9 cellular contexts compared by ENCODE assay signal in genomic region chr6:27591660-27592059, GRCh38.
A peak's percentile ranks its signal among the peaks of the same experiment; 100 is the strongest.
DNase-seq lines count a peak whose midpoint lies in the region; ATAC-seq and TF ChIP-seq lines count a peak whose summit lies in the region.
"Had no signal": no experiment of that assay in that cellular context is flagged by ENCODE, and none has a peak within 500 bp of the region (broad histone marks: within the 10 kb centered on the region; RNA-seq: fewer than 3 reads in every experiment).

No MANE protein-coding gene starts in this region.

- no peaks in the 10 kb centered on the region for H3K36me3 ChIP-seq in breast epithelium
- no peaks in the 10 kb centered on the region for H3K36me3 ChIP-seq in endodermal cell (ENCODE audit: control insufficient read depth, insufficient read depth, low read length)

- H3K27me3 ChIP-seq in breast epithelium (peaks cover 0 to 80% of the 10 kb centered on the region in 2 donors), endodermal cell (ENCODE audit: control insufficient read depth, insufficient read depth, low read length, poor library complexity, severe bottlenecking) (peaks cover 15% of the 10 kb centered on the region)

- WGBS in endodermal cell (ENCODE audit: insufficient coverage in 1 of 2, insufficient read length in 1 of 2), 2 experiments = 22 to 37% methylated on average over 3 to 8 of the region's 8 CpGs

- H3K27ac Mint-ChIP-seq in MCF 10A (ENCODE audit: low read depth, unreplicated experiment) (no peak overlapping the region), endodermal cell (no peak overlapping the region)

- intact Hi-C loops in MCF 10A (cut with micrococcal nuclease) = loop anchor here (1.0 to 5.0 kb wide), 3 partner anchors 8 to 161 kb away; no protein-coding TSS in a partner anchor
- intact Hi-C loops in breast epithelium (cut with DNase I; ENCODE audit: low total_unique reads) = no loop called here
- intact Hi-C loops in left ventricle myocardium superior (cut with micrococcal nuclease) = no loop called here

- no peak overlapping the region for H3K4me3 ChIP-seq in breast epithelium
- H3K4me3 ChIP-seq in endodermal cell (ENCODE audit: low read length) = peak overlapping the region; percentile 90

- H3K9me3 ChIP-seq in breast epithelium = no peaks in the 10 kb centered on the region
- H3K9me3 ChIP-seq in endodermal cell (ENCODE audit: control insufficient read depth, low read length) = no peaks in the 10 kb centered on the region

- CTCF ChIA-PET in MCF 10A (lab: Yijun Ruan, JAX) = interaction anchor here (1.1 to 1.7 kb wide), 3 partner anchors 18 to 73 kb away, joined by 3 to 14 read pairs (median 7); no protein-coding TSS in a partner anchor

- TF ChIP-seq POLR2A in breast epithelium (IDR thresholded peaks at IDR 0.05) = no peak

- ATAC-seq in HG02852 (IDR thresholded peaks at IDR 0.05; ENCODE audit: unreplicated experiment) (no peak), left ventricle myocardium superior (no peak)

- H3K4me3 Mint-ChIP-seq in MCF 10A (ENCODE audit: unreplicated experiment) (no peak overlapping the region), endodermal cell (no peak overlapping the region)

- DNase-seq in MCF 10A (ENCODE audit: unreplicated experiment) (peak; percentile 44), breast epithelium (ENCODE audit: low spot score in 2 of 2) (no peak), NCI-H446 treated with DMSO at 0.1 percent for 48 hours (lab: John Stamatoyannopoulos, UW) (peak; percentile 34), endodermal cell (peak; percentile 81), left ventricle myocardium superior (no peak)
- peak; percentile 44 for DNase-seq in stimulated activated CD8-positive, alpha-beta memory T cell treated with anti-CD3 and anti-CD28 coated beads, Interleukin-4, amount 100 ng/mL, for 48 hours
- no peak for DNase-seq in activated effector memory CD4-positive, alpha-beta T cell treated with anti-CD3 and anti-CD28 coated beads, Interleukin-2, amount 50 U/mL, for 16 hours
- DNase-seq: DND-41 had no signal

- TF ChIP-seq CTCF in MCF 10A (IDR thresholded peaks at IDR 0.05; ENCODE audit: unreplicated experiment) (no peak), breast epithelium (IDR thresholded peaks at IDR 0.05) (no peak), endodermal cell (conservative IDR thresholded peaks at IDR 0.05) (no peak)

- POLR2A ChIA-PET in MCF 10A (lab: Yijun Ruan, JAX) = interaction anchor here (0.6 to 1.4 kb wide), 10 partner anchors 9 to 1030 kb away, joined by 3 to 7 read pairs (median 3); no protein-coding TSS in a partner anchor

- H3K4me1 Mint-ChIP-seq in MCF 10A (ENCODE audit: insufficient read depth, unreplicated experiment) = no peaks in the 10 kb centered on the region
- no peaks in the 10 kb centered on the region for H3K4me1 Mint-ChIP-seq in endodermal cell

- H3K27me3 Mint-ChIP-seq in MCF 10A (ENCODE audit: insufficient read depth, unreplicated experiment) = no peaks in the 10 kb centered on the region
- H3K27me3 Mint-ChIP-seq in endodermal cell (ENCODE audit: insufficient read depth) = peaks cover 8% of the 10 kb centered on the region

- no peaks in the 10 kb centered on the region for H3K9me3 Mint-ChIP-seq in MCF 10A (ENCODE audit: unreplicated experiment)
- H3K9me3 Mint-ChIP-seq in endodermal cell = no peaks in the 10 kb centered on the region

- H3K36me3 Mint-ChIP-seq in MCF 10A (ENCODE audit: insufficient read depth, unreplicated experiment) (no peaks in the 10 kb centered on the region), endodermal cell (ENCODE audit: low read depth) (no peaks in the 10 kb centered on the region)

- H3K4me1 ChIP-seq in breast epithelium = no peaks in the 10 kb centered on the region
- no peaks in the 10 kb centered on the region for H3K4me1 ChIP-seq in endodermal cell (ENCODE audit: control insufficient read depth, insufficient read depth, low read length)

- no TSS peak for BruUV-seq in MCF 10A (replicated peaks; lab: Mats Ljungman, UMichigan)

- H3K9ac ChIP-seq in endodermal cell (ENCODE audit: extremely low read depth, low read length, poor library complexity, severe bottlenecking) = peak overlapping the region; percentile 15

- H3K27ac ChIP-seq in breast epithelium (no peak overlapping the region), endodermal cell (ENCODE audit: low read depth, low read length) (no peak overlapping the region)

Comparison
In these comparisons a context has a peak if more than half of its experiments do, and no peak if none do; other contexts are left out.
1. DNase-seq: peak in MCF 10A (single experiment), NCI-H446 treated with DMSO at 0.1 percent for 48 hours (single experiment), endodermal cell (single experiment) and stimulated activated CD8-positive, alpha-beta memory T cell treated with anti-CD3 and anti-CD28 coated beads, Interleukin-4, amount 100 ng/mL, for 48 hours (single experiment); none in breast epithelium (0 of 2), activated effector memory CD4-positive, alpha-beta T cell treated with anti-CD3 and anti-CD28 coated beads, Interleukin-2, amount 50 U/mL, for 16 hours (single experiment) and left ventricle myocardium superior (single experiment).